Comparison of ENCODE assay signal across 1 cellular context in genomic region chr6:34696189-34696738, GRCh38.
TF ChIP-seq lines count a peak whose summit lies in the region.

No MANE protein-coding gene starts in this region.

TF ChIP-seq in HepG2, 621 proteins besides CTCF, POLR2A, EP300 and RAD21 (continued from another document and continues in another):
- TF ChIP-seq, protein P1, sequence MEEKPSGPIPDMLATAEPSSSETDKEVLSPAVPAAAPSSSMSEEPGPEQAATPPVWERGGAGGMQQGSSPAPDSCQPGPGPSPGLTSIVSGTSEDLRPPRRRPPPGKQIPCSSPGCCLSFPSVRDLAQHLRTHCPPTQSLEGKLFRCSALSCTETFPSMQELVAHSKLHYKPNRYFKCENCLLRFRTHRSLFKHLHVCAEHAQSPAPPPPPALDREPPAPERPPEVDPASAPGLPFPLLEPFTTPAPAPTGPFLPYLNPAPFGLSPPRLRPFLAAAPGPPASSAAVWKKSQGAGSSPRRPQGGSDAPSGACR (CRISPR knock-in tag; IDR thresholded peaks at IDR 0.05), result no peak
- TF ChIP-seq U2AF2 (IDR thresholded peaks at IDR 0.05; ENCODE audit: low read depth, low read length), result no peak
- TF ChIP-seq, protein P2, sequence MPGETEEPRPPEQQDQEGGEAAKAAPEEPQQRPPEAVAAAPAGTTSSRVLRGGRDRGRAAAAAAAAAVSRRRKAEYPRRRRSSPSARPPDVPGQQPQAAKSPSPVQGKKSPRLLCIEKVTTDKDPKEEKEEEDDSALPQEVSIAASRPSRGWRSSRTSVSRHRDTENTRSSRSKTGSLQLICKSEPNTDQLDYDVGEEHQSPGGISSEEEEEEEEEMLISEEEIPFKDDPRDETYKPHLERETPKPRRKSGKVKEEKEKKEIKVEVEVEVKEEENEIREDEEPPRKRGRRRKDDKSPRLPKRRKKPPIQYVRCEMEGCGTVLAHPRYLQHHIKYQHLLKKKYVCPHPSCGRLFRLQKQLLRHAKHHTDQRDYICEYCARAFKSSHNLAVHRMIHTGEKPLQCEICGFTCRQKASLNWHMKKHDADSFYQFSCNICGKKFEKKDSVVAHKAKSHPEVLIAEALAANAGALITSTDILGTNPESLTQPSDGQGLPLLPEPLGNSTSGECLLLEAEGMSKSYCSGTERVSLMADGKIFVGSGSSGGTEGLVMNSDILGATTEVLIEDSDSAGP (CRISPR knock-in tag; IDR thresholded peaks at IDR 0.05; ENCODE audit: borderline replicate concordance), result peak; percentile 69
- TF ChIP-seq ARNT2 (CRISPR knock-in tag; IDR thresholded peaks at IDR 0.05; ENCODE audit: low read depth), result peak; percentile 61; the same call in 1 of the 2 replicates
- TF ChIP-seq, protein P3, sequence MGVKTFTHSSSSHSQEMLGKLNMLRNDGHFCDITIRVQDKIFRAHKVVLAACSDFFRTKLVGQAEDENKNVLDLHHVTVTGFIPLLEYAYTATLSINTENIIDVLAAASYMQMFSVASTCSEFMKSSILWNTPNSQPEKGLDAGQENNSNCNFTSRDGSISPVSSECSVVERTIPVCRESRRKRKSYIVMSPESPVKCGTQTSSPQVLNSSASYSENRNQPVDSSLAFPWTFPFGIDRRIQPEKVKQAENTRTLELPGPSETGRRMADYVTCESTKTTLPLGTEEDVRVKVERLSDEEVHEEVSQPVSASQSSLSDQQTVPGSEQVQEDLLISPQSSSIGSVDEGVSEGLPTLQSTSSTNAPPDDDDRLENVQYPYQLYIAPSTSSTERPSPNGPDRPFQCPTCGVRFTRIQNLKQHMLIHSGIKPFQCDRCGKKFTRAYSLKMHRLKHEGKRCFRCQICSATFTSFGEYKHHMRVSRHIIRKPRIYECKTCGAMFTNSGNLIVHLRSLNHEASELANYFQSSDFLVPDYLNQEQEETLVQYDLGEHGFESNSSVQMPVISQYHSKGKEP (CRISPR knock-in tag; IDR thresholded peaks at IDR 0.05), result no peak
- TF ChIP-seq ZNF883 (CRISPR knock-in tag; IDR thresholded peaks at IDR 0.05; ENCODE audit: not compliant biosample characterization), result peak; percentile 76
- TF ChIP-seq, protein P4, sequence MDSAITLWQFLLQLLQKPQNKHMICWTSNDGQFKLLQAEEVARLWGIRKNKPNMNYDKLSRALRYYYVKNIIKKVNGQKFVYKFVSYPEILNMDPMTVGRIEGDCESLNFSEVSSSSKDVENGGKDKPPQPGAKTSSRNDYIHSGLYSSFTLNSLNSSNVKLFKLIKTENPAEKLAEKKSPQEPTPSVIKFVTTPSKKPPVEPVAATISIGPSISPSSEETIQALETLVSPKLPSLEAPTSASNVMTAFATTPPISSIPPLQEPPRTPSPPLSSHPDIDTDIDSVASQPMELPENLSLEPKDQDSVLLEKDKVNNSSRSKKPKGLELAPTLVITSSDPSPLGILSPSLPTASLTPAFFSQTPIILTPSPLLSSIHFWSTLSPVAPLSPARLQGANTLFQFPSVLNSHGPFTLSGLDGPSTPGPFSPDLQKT (CRISPR knock-in tag; IDR thresholded peaks at IDR 0.05; ENCODE audit: borderline replicate concordance), result no peak
- TF ChIP-seq SATB2 (CRISPR knock-in tag; IDR thresholded peaks at IDR 0.05), result 0 out of 2 replicates have a peak, but pooled peaks have one; percentile 41
- no peak for TF ChIP-seq ZFYVE20 (CRISPR knock-in tag; IDR thresholded peaks at IDR 0.05; ENCODE audit: borderline replicate concordance, low read depth)
- TF ChIP-seq ZNF605 (CRISPR knock-in tag; IDR thresholded peaks at IDR 0.05), result no peak; the same call in 1 of the 2 replicates
- no peak for TF ChIP-seq PAF1 (CRISPR knock-in tag; IDR thresholded peaks at IDR 0.05)
- TF ChIP-seq ZNF773 (CRISPR knock-in tag; IDR thresholded peaks at IDR 0.05; ENCODE audit: borderline replicate concordance), result peak; percentile 77; the same call in 1 of the 2 replicates
- TF ChIP-seq, protein P5, sequence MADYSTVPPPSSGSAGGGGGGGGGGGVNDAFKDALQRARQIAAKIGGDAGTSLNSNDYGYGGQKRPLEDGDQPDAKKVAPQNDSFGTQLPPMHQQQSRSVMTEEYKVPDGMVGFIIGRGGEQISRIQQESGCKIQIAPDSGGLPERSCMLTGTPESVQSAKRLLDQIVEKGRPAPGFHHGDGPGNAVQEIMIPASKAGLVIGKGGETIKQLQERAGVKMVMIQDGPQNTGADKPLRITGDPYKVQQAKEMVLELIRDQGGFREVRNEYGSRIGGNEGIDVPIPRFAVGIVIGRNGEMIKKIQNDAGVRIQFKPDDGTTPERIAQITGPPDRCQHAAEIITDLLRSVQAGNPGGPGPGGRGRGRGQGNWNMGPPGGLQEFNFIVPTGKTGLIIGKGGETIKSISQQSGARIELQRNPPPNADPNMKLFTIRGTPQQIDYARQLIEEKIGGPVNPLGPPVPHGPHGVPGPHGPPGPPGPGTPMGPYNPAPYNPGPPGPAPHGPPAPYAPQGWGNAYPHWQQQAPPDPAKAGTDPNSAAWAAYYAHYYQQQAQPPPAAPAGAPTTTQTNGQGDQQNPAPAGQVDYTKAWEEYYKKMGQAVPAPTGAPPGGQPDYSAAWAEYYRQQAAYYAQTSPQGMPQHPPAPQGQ (CRISPR knock-in tag; IDR thresholded peaks at IDR 0.05; ENCODE audit: borderline replicate concordance), result peak; percentile 95; the same call in 1 of the 2 replicates
- 0 out of 2 replicates have a peak, but pooled peaks have one; percentile 14 for TF ChIP-seq ZNF124 (CRISPR knock-in tag; IDR thresholded peaks at IDR 0.05)
- TF ChIP-seq PCBP1 (IDR thresholded peaks at IDR 0.05; ENCODE audit: borderline replicate concordance, low read depth, low read length), result 0 out of 2 replicates have a peak, but pooled peaks have one; percentile 10
- peak; percentile 58; the same call in 1 of the 2 replicates for TF ChIP-seq KAT7 (CRISPR knock-in tag; IDR thresholded peaks at IDR 0.05; ENCODE audit: borderline replicate concordance)
- TF ChIP-seq ZNF496 (CRISPR knock-in tag; IDR thresholded peaks at IDR 0.05; ENCODE audit: insufficient replicate concordance), result no peak
- peak; percentile 30; the same call in 1 of the 2 replicates for TF ChIP-seq KDM2A (CRISPR knock-in tag; IDR thresholded peaks at IDR 0.05; ENCODE audit: borderline replicate concordance, low read depth)
- 0 out of 2 replicates have a peak, but pooled peaks have one; percentile 37 for TF ChIP-seq SRY (CRISPR knock-in tag; IDR thresholded peaks at IDR 0.05)
- TF ChIP-seq TAF15 (IDR thresholded peaks at IDR 0.05; ENCODE audit: low read depth, low read length, poor library complexity, severe bottlenecking), result peak; percentile 26
- TF ChIP-seq KLF6 (CRISPR knock-in tag; IDR thresholded peaks at IDR 0.05), result no peak
- TF ChIP-seq, protein P6, sequence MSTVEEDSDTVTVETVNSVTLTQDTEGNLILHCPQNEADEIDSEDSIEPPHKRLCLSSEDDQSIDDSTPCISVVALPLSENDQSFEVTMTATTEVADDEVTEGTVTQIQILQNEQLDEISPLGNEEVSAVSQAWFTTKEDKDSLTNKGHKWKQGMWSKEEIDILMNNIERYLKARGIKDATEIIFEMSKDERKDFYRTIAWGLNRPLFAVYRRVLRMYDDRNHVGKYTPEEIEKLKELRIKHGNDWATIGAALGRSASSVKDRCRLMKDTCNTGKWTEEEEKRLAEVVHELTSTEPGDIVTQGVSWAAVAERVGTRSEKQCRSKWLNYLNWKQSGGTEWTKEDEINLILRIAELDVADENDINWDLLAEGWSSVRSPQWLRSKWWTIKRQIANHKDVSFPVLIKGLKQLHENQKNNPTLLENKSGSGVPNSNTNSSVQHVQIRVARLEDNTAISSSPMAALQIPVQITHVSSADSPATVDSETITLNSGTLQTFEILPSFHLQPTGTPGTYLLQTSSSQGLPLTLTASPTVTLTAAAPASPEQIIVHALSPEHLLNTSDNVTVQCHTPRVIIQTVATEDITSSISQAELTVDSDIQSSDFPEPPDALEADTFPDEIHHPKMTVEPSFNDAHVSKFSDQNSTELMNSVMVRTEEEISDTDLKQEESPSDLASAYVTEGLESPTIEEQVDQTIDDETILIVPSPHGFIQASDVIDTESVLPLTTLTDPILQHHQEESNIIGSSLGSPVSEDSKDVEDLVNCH (CRISPR knock-in tag; IDR thresholded peaks at IDR 0.05), result no peak
- TF ChIP-seq DRAP1 (CRISPR knock-in tag; IDR thresholded peaks at IDR 0.05), result no peak
- TF ChIP-seq, protein P7, sequence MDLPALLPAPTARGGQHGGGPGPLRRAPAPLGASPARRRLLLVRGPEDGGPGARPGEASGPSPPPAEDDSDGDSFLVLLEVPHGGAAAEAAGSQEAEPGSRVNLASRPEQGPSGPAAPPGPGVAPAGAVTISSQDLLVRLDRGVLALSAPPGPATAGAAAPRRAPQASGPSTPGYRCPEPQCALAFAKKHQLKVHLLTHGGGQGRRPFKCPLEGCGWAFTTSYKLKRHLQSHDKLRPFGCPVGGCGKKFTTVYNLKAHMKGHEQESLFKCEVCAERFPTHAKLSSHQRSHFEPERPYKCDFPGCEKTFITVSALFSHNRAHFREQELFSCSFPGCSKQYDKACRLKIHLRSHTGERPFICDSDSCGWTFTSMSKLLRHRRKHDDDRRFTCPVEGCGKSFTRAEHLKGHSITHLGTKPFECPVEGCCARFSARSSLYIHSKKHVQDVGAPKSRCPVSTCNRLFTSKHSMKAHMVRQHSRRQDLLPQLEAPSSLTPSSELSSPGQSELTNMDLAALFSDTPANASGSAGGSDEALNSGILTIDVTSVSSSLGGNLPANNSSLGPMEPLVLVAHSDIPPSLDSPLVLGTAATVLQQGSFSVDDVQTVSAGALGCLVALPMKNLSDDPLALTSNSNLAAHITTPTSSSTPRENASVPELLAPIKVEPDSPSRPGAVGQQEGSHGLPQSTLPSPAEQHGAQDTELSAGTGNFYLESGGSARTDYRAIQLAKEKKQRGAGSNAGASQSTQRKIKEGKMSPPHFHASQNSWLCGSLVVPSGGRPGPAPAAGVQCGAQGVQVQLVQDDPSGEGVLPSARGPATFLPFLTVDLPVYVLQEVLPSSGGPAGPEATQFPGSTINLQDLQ (CRISPR knock-in tag; IDR thresholded peaks at IDR 0.05), result no peak
- TF ChIP-seq FOXK1 (CRISPR knock-in tag; IDR thresholded peaks at IDR 0.05; ENCODE audit: borderline replicate concordance, low read depth), result 0 out of 2 replicates have a peak, but pooled peaks have one; percentile 22
- no peak; the same call in 1 of the 2 replicates for TF ChIP-seq HOXA9 (CRISPR knock-in tag; IDR thresholded peaks at IDR 0.05; ENCODE audit: borderline replicate concordance)
- no peak for TF ChIP-seq CBX2 (IDR thresholded peaks at IDR 0.05; ENCODE audit: low read depth, low read length)
- TF ChIP-seq CBX2 (CRISPR knock-in tag; IDR thresholded peaks at IDR 0.05; ENCODE audit: low read depth), result no peak
- TF ChIP-seq RARG (CRISPR knock-in tag; IDR thresholded peaks at IDR 0.05; ENCODE audit: low read depth), result no peak
- peak; percentile 62 for TF ChIP-seq PTBP1 (IDR thresholded peaks at IDR 0.05; ENCODE audit: low read depth, low read length, poor library complexity, severe bottlenecking)
- no peak for TF ChIP-seq ZNF282 (IDR thresholded peaks at IDR 0.05; ENCODE audit: partially characterized antibody)
- TF ChIP-seq ZNF253 (CRISPR knock-in tag; IDR thresholded peaks at IDR 0.05; ENCODE audit: borderline replicate concordance), result no peak
- TF ChIP-seq SALL2 (CRISPR knock-in tag; IDR thresholded peaks at IDR 0.05), result no peak; the same call in 1 of the 2 replicates
- 0 out of 2 replicates have a peak, but pooled peaks have one; percentile 3 for TF ChIP-seq NR3C1 (CRISPR knock-in tag; IDR thresholded peaks at IDR 0.05)
- TF ChIP-seq ZNF30 (CRISPR knock-in tag; IDR thresholded peaks at IDR 0.05), result peak; percentile 89; the same call in 1 of the 2 replicates
- TF ChIP-seq TFDP1 (CRISPR knock-in tag; IDR thresholded peaks at IDR 0.05; ENCODE audit: borderline replicate concordance), result no peak; the same call in 1 of the 2 replicates
- TF ChIP-seq ZNF329 (CRISPR knock-in tag; IDR thresholded peaks at IDR 0.05; ENCODE audit: low read depth), result 0 out of 2 replicates have a peak, but pooled peaks have one; percentile 51
- TF ChIP-seq ZNF143 (CRISPR knock-in tag; IDR thresholded peaks at IDR 0.05), result peak; percentile 31; the same call in 1 of the 2 replicates
- TF ChIP-seq JUNB (CRISPR knock-in tag; IDR thresholded peaks at IDR 0.05; ENCODE audit: borderline replicate concordance), result no peak
- peak; percentile 68 for TF ChIP-seq IKZF4 (CRISPR knock-in tag; IDR thresholded peaks at IDR 0.05; ENCODE audit: borderline replicate concordance, low read depth, not compliant biosample characterization)
- TF ChIP-seq EED (CRISPR knock-in tag; IDR thresholded peaks at IDR 0.05), result peak; percentile 68; the same call in 1 of the 2 replicates
- TF ChIP-seq KMT2A (CRISPR knock-in tag; IDR thresholded peaks at IDR 0.05), result peak; percentile 73
- TF ChIP-seq, protein P8, sequence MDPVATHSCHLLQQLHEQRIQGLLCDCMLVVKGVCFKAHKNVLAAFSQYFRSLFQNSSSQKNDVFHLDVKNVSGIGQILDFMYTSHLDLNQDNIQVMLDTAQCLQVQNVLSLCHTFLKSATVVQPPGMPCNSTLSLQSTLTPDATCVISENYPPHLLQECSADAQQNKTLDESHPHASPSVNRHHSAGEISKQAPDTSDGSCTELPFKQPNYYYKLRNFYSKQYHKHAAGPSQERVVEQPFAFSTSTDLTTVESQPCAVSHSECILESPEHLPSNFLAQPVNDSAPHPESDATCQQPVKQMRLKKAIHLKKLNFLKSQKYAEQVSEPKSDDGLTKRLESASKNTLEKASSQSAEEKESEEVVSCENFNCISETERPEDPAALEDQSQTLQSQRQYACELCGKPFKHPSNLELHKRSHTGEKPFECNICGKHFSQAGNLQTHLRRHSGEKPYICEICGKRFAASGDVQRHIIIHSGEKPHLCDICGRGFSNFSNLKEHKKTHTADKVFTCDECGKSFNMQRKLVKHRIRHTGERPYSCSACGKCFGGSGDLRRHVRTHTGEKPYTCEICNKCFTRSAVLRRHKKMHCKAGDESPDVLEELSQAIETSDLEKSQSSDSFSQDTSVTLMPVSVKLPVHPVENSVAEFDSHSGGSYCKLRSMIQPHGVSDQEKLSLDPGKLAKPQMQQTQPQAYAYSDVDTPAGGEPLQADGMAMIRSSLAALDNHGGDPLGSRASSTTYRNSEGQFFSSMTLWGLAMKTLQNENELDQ (CRISPR knock-in tag; IDR thresholded peaks at IDR 0.05; ENCODE audit: borderline replicate concordance), result no peak
- no peak for TF ChIP-seq ZNF674 (CRISPR knock-in tag; IDR thresholded peaks at IDR 0.05; ENCODE audit: low read depth)
